9 cellular contexts compared by ENCODE assay signal in the genomic region with DNA sequence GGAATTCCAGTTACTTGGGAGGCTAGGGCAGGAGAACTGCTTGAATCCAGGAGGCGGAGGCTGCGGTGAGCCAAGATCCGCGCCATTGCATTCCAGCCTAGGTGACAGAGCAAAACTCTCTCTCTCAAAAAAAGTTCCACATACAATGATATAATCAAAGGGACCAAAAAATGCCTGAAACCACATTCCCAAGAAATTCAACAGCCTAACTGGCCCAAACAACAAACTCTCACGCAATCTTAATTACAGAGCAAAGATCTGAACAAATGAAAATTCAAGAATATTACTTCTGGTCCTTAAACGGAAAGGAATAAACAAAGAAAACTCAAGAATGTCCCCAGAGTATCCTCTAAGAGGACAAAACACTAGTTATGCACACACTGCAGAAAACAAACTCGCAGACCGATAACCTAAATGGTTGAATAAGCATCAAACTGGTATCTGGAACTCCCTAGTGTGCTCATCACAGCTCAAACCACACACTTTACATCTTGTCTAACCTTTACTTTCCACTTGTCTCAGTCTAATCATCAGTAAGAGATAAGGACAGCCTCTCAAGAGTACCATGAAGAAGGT. TPM values are rescaled to one million over a fixed set of nuclear protein-coding genes. Genes with fewer than 3 reads are reported as not detected.
DNase-seq lines count a peak whose midpoint lies in the region; ATAC-seq, FAIRE-seq and TF ChIP-seq lines count a peak whose summit lies in the region.
"Had no signal": no experiment of that assay in that cellular context is flagged by ENCODE, and none has a peak within 500 bp of the region (broad histone marks: within the 10 kb centered on the region; RNA-seq: fewer than 3 reads in every experiment).

No MANE protein-coding gene starts in this region.

- no peaks in the 10 kb centered on the region for H3K9me3 Mint-ChIP-seq in activated CD4-positive, alpha-beta memory T cell treated with anti-CD3 and anti-CD28 coated beads, Interleukin-2, amount 10 ng/mL, durations not matched to agents 7 days and 5 days

- ATAC-seq in left cardiac atrium (no peak), GM18511 (IDR thresholded peaks at IDR 0.05; ENCODE audit: unreplicated experiment) (no peak)

- H3K27me3 ChIP-seq in right atrium auricular region = no peaks in the 10 kb centered on the region
- H3K27me3 ChIP-seq in thyroid gland = no peaks in the 10 kb centered on the region

- TF ChIP-seq POLR2A in thyroid gland (IDR thresholded peaks at IDR 0.05) = no peak

- H3K9me3 ChIP-seq in right atrium auricular region = no peaks in the 10 kb centered on the region
- no peaks in the 10 kb centered on the region for H3K9me3 ChIP-seq in kidney (ENCODE audit: control insufficient read depth in 1 of 2, low read length in 2 of 2)
- H3K9me3 ChIP-seq in thyroid gland = no peaks in the 10 kb centered on the region

- H3K27me3 Mint-ChIP-seq in activated CD4-positive, alpha-beta memory T cell treated with anti-CD3 and anti-CD28 coated beads, Interleukin-2, amount 10 ng/mL, durations not matched to agents 7 days and 5 days = no peaks in the 10 kb centered on the region

- H3K27ac Mint-ChIP-seq in activated CD4-positive, alpha-beta memory T cell treated with anti-CD3 and anti-CD28 coated beads, Interleukin-2, amount 10 ng/mL, durations not matched to agents 7 days and 5 days = peak overlapping the region; percentile 82

- POLR2A ChIA-PET in activated CD4-positive, alpha-beta memory T cell treated with anti-CD3 and anti-CD28 coated beads, Interleukin-2, amount 10 ng/mL, durations not matched to agents 7 days and 5 days (lab: Charles Lee) = interaction anchor here (1.2 to 6.8 kb wide), 4 partner anchors 9 to 34 kb away, joined by 3 to 173 read pairs (median 13); no protein-coding TSS in a partner anchor

- H3K4me1 ChIP-seq in right atrium auricular region (peaks cover 0 to 57% of the 10 kb centered on the region in 2 donors), kidney (ENCODE audit: control insufficient read depth in 1 of 2, insufficient read depth in 1 of 2, low read depth in 1 of 2, low read length in 2 of 2) (peaks cover 12 to 16% of the 10 kb centered on the region in 2 donors), thyroid gland (peaks cover 22 to 25% of the 10 kb centered on the region in 2 donors)

- H3K4me3 Mint-ChIP-seq in activated CD4-positive, alpha-beta memory T cell treated with anti-CD3 and anti-CD28 coated beads, Interleukin-2, amount 10 ng/mL, durations not matched to agents 7 days and 5 days = peak overlapping the region; percentile 96

- H3K27ac ChIP-seq in right atrium auricular region (peak overlapping the region; percentile 12 to 44), kidney (ENCODE audit: low read depth in 2 of 2, low read length in 2 of 2) (no peak overlapping the region), thyroid gland (no peak overlapping the region)

- intact Hi-C loops in left cardiac atrium (cut with DNase I) = no loop called here
- intact Hi-C loops in kidney (cut with DNase I) = no loop called here
- intact Hi-C loops in thyroid gland (cut with DNase I) = no loop called here

- CTCF ChIA-PET in activated CD4-positive, alpha-beta memory T cell treated with anti-CD3 and anti-CD28 coated beads, Interleukin-2, amount 10 ng/mL, durations not matched to agents 7 days and 5 days (lab: Charles Lee) = interaction anchor here (1.8 to 2.2 kb wide), 2 partner anchors 26 to 34 kb away, joined by 8 to 14 read pairs; no protein-coding TSS in a partner anchor

- peaks cover 66% of the 10 kb centered on the region for H3K36me3 Mint-ChIP-seq in activated CD4-positive, alpha-beta memory T cell treated with anti-CD3 and anti-CD28 coated beads, Interleukin-2, amount 10 ng/mL, durations not matched to agents 7 days and 5 days (ENCODE audit: low read depth)

- FAIRE-seq in kidney (lab: Jason Lieb, UNC) = no peak

- 55 to 58% methylated on average over 8 of the region's 8 CpGs for WGBS in thyroid gland, 2 donors

- H3K36me3 ChIP-seq in right atrium auricular region = peaks cover 21% of the 10 kb centered on the region
- peaks cover 7 to 22% of the 10 kb centered on the region in 2 donors for H3K36me3 ChIP-seq in kidney (ENCODE audit: control insufficient read depth in 1 of 2, insufficient read depth in 2 of 2, low read length in 2 of 2)
- peaks cover 6 to 12% of the 10 kb centered on the region in 2 donors for H3K36me3 ChIP-seq in thyroid gland

- peak; percentile 52 for DNase-seq in right atrium auricular region (ENCODE audit: low spot score)
- DNase-seq in left cardiac atrium = no peak
- DNase-seq in activated CD4-positive, alpha-beta memory T cell treated with anti-CD3 and anti-CD28 coated beads, Interleukin-2, amount 10 ng/mL, durations not matched to agents 7 days and 5 days = no peak
- DNase-seq in kidney = no peak
- DNase-seq in thyroid gland = no peak
- DNase-seq in NCI-H1092 treated with DMSO at 0.1 percent for 48 hours (lab: John Stamatoyannopoulos, UW) = no peak
- no peak for DNase-seq in activated gamma-delta T cell (lab: John Stamatoyannopoulos, UW)

- TF ChIP-seq CTCF in right atrium auricular region (IDR thresholded peaks at IDR 0.05) = no peak
- TF ChIP-seq CTCF in kidney (IDR thresholded peaks at IDR 0.05; ENCODE audit: borderline replicate concordance, extremely low read depth, insufficient read depth) = no peak
- TF ChIP-seq CTCF in thyroid gland (IDR thresholded peaks at IDR 0.05) = no peak

- H3K4me3 ChIP-seq in right atrium auricular region = peak overlapping the region; percentile 97 to 100
- peak overlapping the region; percentile 92 to 93 for H3K4me3 ChIP-seq in kidney (ENCODE audit: low read length in 2 of 2)
- peak overlapping the region in 1 of 3 donors; percentile 84 for H3K4me3 ChIP-seq in thyroid gland (replicated peaks in 1 of 3)

- H3K4me1 Mint-ChIP-seq in activated CD4-positive, alpha-beta memory T cell treated with anti-CD3 and anti-CD28 coated beads, Interleukin-2, amount 10 ng/mL, durations not matched to agents 7 days and 5 days = peaks cover 46% of the 10 kb centered on the region

- H3K9ac ChIP-seq in kidney (ENCODE audit: low read length in 2 of 2) = peak overlapping the region in 1 of 2 donors; percentile 37

RNA-seq across cellular contexts. Expression of gene OGA, which starts 3.7 kb away (rescaled TPM):
- total RNA-seq in right atrium auricular region (10 to 100 TPM; 41.6 to 50.9 TPM), left cardiac atrium (10 to 100 TPM; 70.4 to 71.4 TPM), kidney (146 TPM), thyroid gland (100 to 1,000 TPM; 114 to 205 (median 157) TPM)
- total RNA-seq in activated CD4-positive, alpha-beta memory T cell treated with anti-CD3 and anti-CD28 coated beads, Interleukin-2, amount 10 ng/mL, durations not matched to agents 7 days and 5 days = 100 to 1,000 TPM; 142 to 145 TPM
- 33.4 TPM for polyA plus RNA-seq in kidney (ENCODE audit: insufficient read depth, low read depth, low replicate concordance)

RNA-seq across cellular contexts. Expression of gene KCNIP2, which starts 29.0 kb away (rescaled TPM):
- total RNA-seq in right atrium auricular region (100 to 1,000 TPM; 192 to 653 TPM), left cardiac atrium (100 to 1,000 TPM; 335 to 369 TPM), kidney (3.4 TPM), thyroid gland (1 to 10 TPM; 1.0 to 3.5 (median 1.4) TPM)
- total RNA-seq in activated CD4-positive, alpha-beta memory T cell treated with anti-CD3 and anti-CD28 coated beads, Interleukin-2, amount 10 ng/mL, durations not matched to agents 7 days and 5 days = 1 to 10 TPM; 2.5 to 2.6 TPM
- polyA plus RNA-seq in kidney (ENCODE audit: insufficient read depth, low read depth, low replicate concordance) = 0.67 TPM

RNA-seq across cellular contexts. Expression of gene NPM3, which starts 31.3 kb away (rescaled TPM):
- total RNA-seq in right atrium auricular region (10 to 100 TPM in 1 of 2 donors, 1 to 10 TPM in 1; 6.2 to 14.7 TPM), left cardiac atrium (10 to 100 TPM; 15.2 to 18.8 TPM), kidney (23.8 TPM), thyroid gland (10 to 100 TPM in 3 of 4 donors, 1 to 10 TPM in 1; 9.0 to 27.3 (median 20.7) TPM)
- 10 to 100 TPM; 26.6 to 26.7 TPM for total RNA-seq in activated CD4-positive, alpha-beta memory T cell treated with anti-CD3 and anti-CD28 coated beads, Interleukin-2, amount 10 ng/mL, durations not matched to agents 7 days and 5 days
- polyA plus RNA-seq in kidney (ENCODE audit: insufficient read depth, low read depth, low replicate concordance) = 34.0 TPM

RNA-seq across cellular contexts. Expression of gene FGF8, which starts 38.6 kb away (rescaled TPM):
- total RNA-seq in right atrium auricular region = not detected
- total RNA-seq in left cardiac atrium = not detected
- total RNA-seq in activated CD4-positive, alpha-beta memory T cell treated with anti-CD3 and anti-CD28 coated beads, Interleukin-2, amount 10 ng/mL, durations not matched to agents 7 days and 5 days = not detected
- total RNA-seq in kidney = not detected
- not detected for polyA plus RNA-seq in kidney (ENCODE audit: insufficient read depth, low read depth, low replicate concordance)
- total RNA-seq in thyroid gland = not detected
- total RNA-seq: activated CD8-positive, alpha-beta memory T cell treated with anti-CD3 and anti-CD28 coated beads for 36 hours had no signal

Comparison
In these comparisons a context has a peak if more than half of its experiments do, and no peak if none do; other contexts are left out.
1. H3K27ac ChIP-seq: peak in right atrium auricular region (2 of 2); none in kidney (0 of 2) and thyroid gland (0 of 3).
2. RNA of gene KCNIP2, which starts 29.0 kb away (total RNA-seq): 192 to 653 TPM in right atrium auricular region and 335 to 369 TPM in left cardiac atrium; 3.4 TPM in kidney (single experiment), 2.5 to 2.6 TPM in activated CD4-positive, alpha-beta memory T cell treated with anti-CD3 and anti-CD28 coated beads, Interleukin-2, amount 10 ng/mL, durations not matched to agents 7 days and 5 days and 1.0 to 3.5 TPM in thyroid gland; every median in the first group is over 10 times any median in the second.